8 cellular contexts compared by ENCODE assay signal in the genomic region with DNA sequence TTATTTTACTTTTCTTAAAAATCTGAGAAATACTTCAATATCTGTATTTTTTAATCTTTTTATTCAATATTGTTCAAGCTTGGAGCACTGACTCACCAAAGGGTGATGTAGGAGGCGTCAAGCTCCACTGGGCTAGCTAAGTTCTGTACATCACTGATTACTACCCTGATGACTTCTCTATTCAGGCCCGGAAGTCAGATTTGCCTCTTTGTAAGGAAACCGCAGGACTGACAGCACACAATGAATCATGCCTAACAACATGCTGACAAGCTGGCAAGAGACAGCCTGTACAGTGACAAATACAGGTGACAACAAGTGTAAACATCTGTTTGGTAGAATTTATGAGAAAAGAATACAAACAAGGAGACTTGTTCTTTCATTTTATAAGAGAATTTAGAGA.
DNase-seq lines count a peak whose midpoint lies in the region; ATAC-seq and TF ChIP-seq lines count a peak whose summit lies in the region.

No MANE protein-coding gene starts in this region.

- H3K27me3 ChIP-seq in kidney epithelial cell (ENCODE audit: control insufficient read depth, insufficient read depth, low read length) (no peaks in the 10 kb centered on the region), left lung (no peaks in the 10 kb centered on the region)

- ATAC-seq in HG02840 (IDR thresholded peaks at IDR 0.05; ENCODE audit: low FRiP score, unreplicated experiment) (peak; percentile 94), WTC11 (peak; percentile 55), left lung (no peak)

- H3K4me1 ChIP-seq in left lung: no peaks in the 10 kb centered on the region

- DNase-seq in activated effector memory CD4-positive, alpha-beta T cell treated with anti-CD3 and anti-CD28 coated beads, Interleukin-2, amount 50 U/mL, for 16 hours: peak; percentile 61
- DNase-seq in activated effector memory CD4-positive, alpha-beta T cell treated with Interleukin-2 at 50 U/mL for 16 hours: no peak
- peak; percentile 14 for DNase-seq in NCI-H128 (lab: John Stamatoyannopoulos, UW; ENCODE audit: unreplicated experiment)
- DNase-seq in WTC11 (ENCODE audit: low spot score): no peak
- DNase-seq in kidney epithelial cell (ENCODE audit: low read depth): peak; percentile 97
- no peak for DNase-seq in GF-D8 (lab: John Stamatoyannopoulos, UW)
- no peak for DNase-seq in left lung

- H3K27me3 Mint-ChIP-seq in WTC11 (ENCODE audit: low read depth): no peaks in the 10 kb centered on the region

- POLR2A ChIA-PET in WTC11 (lab: Charles Lee): no interaction called here

- H3K36me3 Mint-ChIP-seq in WTC11: no peaks in the 10 kb centered on the region

- H3K4me1 Mint-ChIP-seq in WTC11: peaks cover 2% of the 10 kb centered on the region; the same call in 1 of the 2 replicates

- no peak overlapping the region for H3K27ac ChIP-seq in left lung

- no peak for TF ChIP-seq CTCF in WTC11 (IDR thresholded peaks at IDR 0.05)
- TF ChIP-seq CTCF in kidney epithelial cell (IDR thresholded peaks at IDR 0.05; ENCODE audit: insufficient read depth, low read length, poor library complexity, severe bottlenecking): no peak
- TF ChIP-seq CTCF in left lung (IDR thresholded peaks at IDR 0.05): no peak

- H3K9me3 ChIP-seq in left lung: no peaks in the 10 kb centered on the region

- intact Hi-C loops in left lung (cut with DNase I): no loop called here

- H3K9me3 Mint-ChIP-seq in WTC11: no peaks in the 10 kb centered on the region

- H3K36me3 ChIP-seq in kidney epithelial cell (ENCODE audit: control insufficient read depth, insufficient read depth, low read length): no peaks in the 10 kb centered on the region
- no peaks in the 10 kb centered on the region for H3K36me3 ChIP-seq in left lung

- H3K4me3 Mint-ChIP-seq in WTC11: no peak overlapping the region

- CTCF ChIA-PET in WTC11 (lab: Charles Lee): no interaction called here

- H3K27ac Mint-ChIP-seq in WTC11: no peak overlapping the region

- H3K4me3 ChIP-seq in kidney epithelial cell (ENCODE audit: low read depth, low read length) (no peak overlapping the region), left lung (no peak overlapping the region)

TF ChIP-seq in WTC11, 78 proteins besides CTCF, POLR2A, EP300 and RAD21:
- TF ChIP-seq, protein P1, sequence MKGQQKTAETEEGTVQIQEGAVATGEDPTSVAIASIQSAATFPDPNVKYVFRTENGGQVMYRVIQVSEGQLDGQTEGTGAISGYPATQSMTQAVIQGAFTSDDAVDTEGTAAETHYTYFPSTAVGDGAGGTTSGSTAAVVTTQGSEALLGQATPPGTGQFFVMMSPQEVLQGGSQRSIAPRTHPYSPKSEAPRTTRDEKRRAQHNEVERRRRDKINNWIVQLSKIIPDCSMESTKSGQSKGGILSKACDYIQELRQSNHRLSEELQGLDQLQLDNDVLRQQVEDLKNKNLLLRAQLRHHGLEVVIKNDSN (CRISPR knock-in tag; IDR thresholded peaks at IDR 0.05): no peak
- no peak for TF ChIP-seq PRRX2 (CRISPR knock-in tag; IDR thresholded peaks at IDR 0.05)
- no peak for TF ChIP-seq NR2C2 (CRISPR knock-in tag; IDR thresholded peaks at IDR 0.05)
- no peak for TF ChIP-seq TEAD1 (CRISPR knock-in tag; IDR thresholded peaks at IDR 0.05)
- no peak for TF ChIP-seq CDX4 (CRISPR knock-in tag; IDR thresholded peaks at IDR 0.05; ENCODE audit: borderline replicate concordance)
- no peak for TF ChIP-seq NFE2L1 (CRISPR knock-in tag; IDR thresholded peaks at IDR 0.05)
- TF ChIP-seq MYBL2 (CRISPR knock-in tag; IDR thresholded peaks at IDR 0.05): no peak

Comparison
In these comparisons a context has a peak if more than half of its experiments do, and no peak if none do; other contexts are left out.
1. DNase-seq: peak in activated effector memory CD4-positive, alpha-beta T cell treated with anti-CD3 and anti-CD28 coated beads, Interleukin-2, amount 50 U/mL, for 16 hours (single experiment), NCI-H128 (single experiment) and kidney epithelial cell (single experiment); none in activated effector memory CD4-positive, alpha-beta T cell treated with Interleukin-2 at 50 U/mL for 16 hours (single experiment), WTC11 (single experiment), GF-D8 (single experiment) and left lung (0 of 2).